In genomic region chr17:7334938-7335538, GRCh38 we compare ENCODE assay signal across 17 cellular contexts.
DNase-seq lines count a peak whose midpoint lies in the region; ATAC-seq lines count a peak whose summit lies in the region.
"Had no signal": no experiment of that assay in that cellular context is flagged by ENCODE, and none has a peak within 500 bp of the region (broad histone marks: within the 10 kb centered on the region; RNA-seq: fewer than 3 reads in every experiment).

No MANE protein-coding gene starts in this region.

- H3K4me1 ChIP-seq in BLaER1 treated with 17β-estradiol and CSF1 and Interleukin-3, amounts not matched to agents 10 nM and 100 nM, result peaks cover 69 to 97% (median 91%) of the 10 kb centered on the region in 10 experiments
- H3K4me1 ChIP-seq in effector memory CD4-positive, alpha-beta T cell (ENCODE audit: control insufficient read depth, insufficient read depth, low read length, poor library complexity, severe bottlenecking), result peaks cover 65% of the 10 kb centered on the region

- ATAC-seq in HG02642 (IDR thresholded peaks at IDR 0.05; ENCODE audit: poor library complexity, unreplicated experiment) (no peak), GM19035 (IDR thresholded peaks at IDR 0.05; ENCODE audit: unreplicated experiment) (no peak)
- ATAC-seq: left ventricle myocardium superior had no signal

- DNase-seq in effector memory CD4-positive, alpha-beta T cell, result no peak
- DNase-seq in NCI-H2196 treated with DMSO at 0.1 percent for 48 hours (lab: John Stamatoyannopoulos, UW; ENCODE audit: unreplicated experiment), result no peak
- DNase-seq: AML-193, aorta, GM23248, hippocampal formation, KG1, left ventricle myocardium superior, NCI-H1694, NCI-H526 treated with DMSO at 0.1 percent for 48 hours, T-helper 9 cell had no signal

- peak overlapping the region in 5 of 11 experiments; percentile 67 to 77 (median 76); a peak in 5 of 22 replicates for H3K9ac ChIP-seq in BLaER1 treated with 17β-estradiol and CSF1 and Interleukin-3, amounts not matched to agents 10 nM and 100 nM
- H3K9ac ChIP-seq: GM23248 had no signal

- no peaks in the 10 kb centered on the region for H3K9me3 ChIP-seq in BLaER1 treated with 17β-estradiol and CSF1 and Interleukin-3, amounts not matched to agents 10 nM and 100 nM (replicated peaks in 1 of 11)
- H3K9me3 ChIP-seq in KOPT-K1 (ENCODE audit: insufficient read depth, low read length, poor library complexity, severe bottlenecking), result no peaks in the 10 kb centered on the region
- H3K9me3 ChIP-seq in effector memory CD4-positive, alpha-beta T cell (ENCODE audit: control insufficient read depth, low read length), result no peaks in the 10 kb centered on the region
- H3K9me3 ChIP-seq: suprapubic skin had no signal

- H3K4me2 ChIP-seq in BLaER1 treated with 17β-estradiol and CSF1 and Interleukin-3, amounts not matched to agents 10 nM and 100 nM, result peak overlapping the region; percentile 95 to 100 (median 99); a peak in 21 of 22 replicates

- H3K4me3 ChIP-seq in BLaER1 treated with 17β-estradiol and CSF1 and Interleukin-3, amounts not matched to agents 10 nM and 100 nM, result no peak overlapping the region
- H3K4me3 ChIP-seq in effector memory CD4-positive, alpha-beta T cell (ENCODE audit: insufficient read depth, low read depth, low read length, poor library complexity, severe bottlenecking), result no peak overlapping the region
- H3K4me3 ChIP-seq: coronary artery, GM23248, suprapubic skin had no signal

- H3K27me3 ChIP-seq in BLaER1 treated with 17β-estradiol and CSF1 and Interleukin-3, amounts not matched to agents 10 nM and 100 nM, result no peaks in the 10 kb centered on the region
- H3K27me3 ChIP-seq in effector memory CD4-positive, alpha-beta T cell (replicated peaks; ENCODE audit: control insufficient read depth, insufficient read depth, low read length, poor library complexity, severe bottlenecking), result no peaks in the 10 kb centered on the region

- peaks cover 0 to 24% (median 0%) of the 10 kb centered on the region in 11 experiments; a peak in 3 of 22 replicates for H4K20me1 ChIP-seq in BLaER1 treated with 17β-estradiol and CSF1 and Interleukin-3, amounts not matched to agents 10 nM and 100 nM

- H3K27ac ChIP-seq in BLaER1 treated with 17β-estradiol and CSF1 and Interleukin-3, amounts not matched to agents 10 nM and 100 nM, result peak overlapping the region in 8 of 11 experiments; percentile 6 to 83 (median 76); a peak in 15 of 22 replicates
- H3K27ac ChIP-seq in KOPT-K1 (ENCODE audit: low read depth, low read length, poor library complexity, severe bottlenecking), result peak overlapping the region; percentile 100
- peak overlapping the region; percentile 38 for H3K27ac ChIP-seq in effector memory CD4-positive, alpha-beta T cell (ENCODE audit: insufficient read depth, low read length, poor library complexity, severe bottlenecking)
- H3K27ac ChIP-seq: coronary artery, GM23248, suprapubic skin had no signal

- H3K36me3 ChIP-seq in BLaER1 treated with 17β-estradiol and CSF1 and Interleukin-3, amounts not matched to agents 10 nM and 100 nM, result peaks cover 0 to 21% (median 0%) of the 10 kb centered on the region in 11 experiments; a peak in 9 of 22 replicates
- H3K36me3 ChIP-seq in KOPT-K1 (ENCODE audit: insufficient read depth, low read length), result peaks cover 25% of the 10 kb centered on the region
- peaks cover 9% of the 10 kb centered on the region for H3K36me3 ChIP-seq in effector memory CD4-positive, alpha-beta T cell (ENCODE audit: control insufficient read depth, insufficient read depth, low read length)
- H3K36me3 ChIP-seq: suprapubic skin had no signal

Comparison
In these comparisons a context has a peak if more than half of its experiments do, and no peak if none do; other contexts are left out.
1. H3K27ac ChIP-seq: peak in every context shown above with its lines; median percentile 100 in KOPT-K1; 76 in BLaER1 treated with 17β-estradiol and CSF1 and Interleukin-3, amounts not matched to agents 10 nM and 100 nM; 38 in effector memory CD4-positive, alpha-beta T cell.